28 cellular contexts compared by ENCODE assay signal in genomic region chr3:134625885-134626741, GRCh38. TPM values are rescaled to one million over a fixed set of nuclear protein-coding genes. Genes with fewer than 3 reads are reported as not detected.
"Had no signal": no experiment of that assay in that cellular context is flagged by ENCODE, and none has a peak within 500 bp of the region (broad histone marks: within the 10 kb centered on the region; RNA-seq: fewer than 3 reads in every experiment).

No MANE protein-coding gene starts in this region.

- H3K36me3 ChIP-seq: cardiac muscle cell, esophagus squamous epithelium, ovary, prostate gland had no signal

- H3K4me3 ChIP-seq: ascending aorta, cardiac muscle cell, esophagus squamous epithelium, ovary, prostate gland, sigmoid colon had no signal

- H3K4me1 Mint-ChIP-seq: activated B cell treated with CpG ODN at 0.5 μM for 24 hours, brain, nephron had no signal

- H3K27ac ChIP-seq: ascending aorta, cardiac muscle cell, epithelial cell of prostate, esophagus squamous epithelium, neutrophil, ovary, prostate gland, sigmoid colon had no signal

- H3K27me3 Mint-ChIP-seq: activated B cell treated with CpG ODN at 0.5 μM for 24 hours; stimulated activated naive CD8-positive, alpha-beta T cell treated with anti-CD3 and anti-CD28 coated beads, Interleukin-15, Interleukin-2, amounts not matched to agents 100 ng/mL and 50 ng/mL, for 24 hours; type B pancreatic cell had no signal

- H3K4me3 Mint-ChIP-seq: activated B cell treated with CpG ODN at 0.5 μM for 24 hours; activated naive CD4-positive, alpha-beta T cell treated with anti-CD3 and anti-CD28 coated beads for 36 hours; activated naive CD8-positive, alpha-beta T cell treated with anti-CD3 and anti-CD28 coated beads, Interleukin-2, amount 10 ng/mL, durations not matched to agents 7 days and 5 days; activated T-helper 1 cell treated with anti-CD3 and anti-CD28 coated beads, Interleukin-12 subunit alpha, Interleukin-12 subunit beta, Interleukin-2, Interleukin-4 antibody, amounts not matched to agents 30 ng/mL and 10 ng/mL and 1 ng/mL, durations not matched to agents 14 hours and 24 hours and 36 hours; brain; nephron; stimulated activated effector memory CD8-positive, alpha-beta T cell treated with anti-CD3 and anti-CD28 coated beads, Interleukin-12 subunit alpha, Interleukin-12 subunit beta, amount 100 ng/mL, for 72 hours; stimulated activated naive CD8-positive, alpha-beta T cell treated with anti-CD3 and anti-CD28 coated beads, Interleukin-15, Interleukin-2, amounts not matched to agents 100 ng/mL and 50 ng/mL, for 24 hours; type B pancreatic cell had no signal

- H3K27me3 ChIP-seq: ascending aorta, esophagus squamous epithelium, neutrophil, ovary, sigmoid colon had no signal

- ATAC-seq: left ventricle myocardium superior; stimulated activated effector memory CD8-positive, alpha-beta T cell treated with anti-CD3 and anti-CD28 coated beads, Interleukin-12 subunit alpha, Interleukin-12 subunit beta, amount 100 ng/mL, for 72 hours had no signal

- H3K9me3 ChIP-seq: ascending aorta, neutrophil, ovary, prostate gland had no signal

- DNase-seq: activated B cell treated with CpG ODN at 0.5 μM for 24 hours; activated CD4-positive, alpha-beta T cell treated with anti-CD3 and anti-CD28 coated beads, Interleukin-2, amount 50 U/mL, for 1 hour; activated effector memory CD4-positive, alpha-beta T cell treated with anti-CD3 and anti-CD28 coated beads, Interleukin-2, amount 50 U/mL, for 16 hours; activated naive CD4-positive, alpha-beta T cell treated with anti-CD3 and anti-CD28 coated beads for 36 hours; activated naive CD8-positive, alpha-beta T cell treated with anti-CD3 and anti-CD28 coated beads, Interleukin-2, amount 10 ng/mL, durations not matched to agents 7 days and 5 days; activated T-cell treated with anti-CD3 and anti-CD28 coated beads, Interleukin-2, amount 50 U/mL, for 1 hour; esophagus squamous epithelium; foreskin melanocyte; left ventricle myocardium superior; retina; sigmoid colon; small intestine; stimulated activated CD4-positive, alpha-beta T cell treated with anti-CD3 and anti-CD28 coated beads, Interleukin-4, amount 100 ng/mL, for 24 hours; substantia nigra; T-helper 2 cell had no signal

- H3K36me3 Mint-ChIP-seq: activated naive CD8-positive, alpha-beta T cell treated with anti-CD3 and anti-CD28 coated beads, Interleukin-2, amount 10 ng/mL, durations not matched to agents 7 days and 5 days; stimulated activated effector memory CD8-positive, alpha-beta T cell treated with anti-CD3 and anti-CD28 coated beads, Interleukin-12 subunit alpha, Interleukin-12 subunit beta, amount 100 ng/mL, for 72 hours; type B pancreatic cell had no signal

- H3K4me1 ChIP-seq: ascending aorta, esophagus squamous epithelium, prostate gland, sigmoid colon had no signal

- H3K9me3 Mint-ChIP-seq: type B pancreatic cell had no signal

- H3K27ac Mint-ChIP-seq: activated B cell treated with CpG ODN at 0.5 μM for 24 hours; activated naive CD4-positive, alpha-beta T cell treated with anti-CD3 and anti-CD28 coated beads for 36 hours; activated naive CD8-positive, alpha-beta T cell treated with anti-CD3 and anti-CD28 coated beads, Interleukin-2, amount 10 ng/mL, durations not matched to agents 7 days and 5 days; activated T-helper 1 cell treated with anti-CD3 and anti-CD28 coated beads, Interleukin-12 subunit alpha, Interleukin-12 subunit beta, Interleukin-2, Interleukin-4 antibody, amounts not matched to agents 30 ng/mL and 10 ng/mL and 1 ng/mL, durations not matched to agents 14 hours and 24 hours and 36 hours; brain; nephron; stimulated activated effector memory CD8-positive, alpha-beta T cell treated with anti-CD3 and anti-CD28 coated beads, Interleukin-12 subunit alpha, Interleukin-12 subunit beta, amount 100 ng/mL, for 72 hours; stimulated activated naive CD8-positive, alpha-beta T cell treated with anti-CD3 and anti-CD28 coated beads, Interleukin-15, Interleukin-2, amounts not matched to agents 100 ng/mL and 50 ng/mL, for 24 hours; type B pancreatic cell had no signal

RNA-seq across cellular contexts. Expression of gene KY, which starts 24.7 kb away (rescaled TPM):
- total RNA-seq: activated B cell treated with CpG ODN at 0.5 μM for 24 hours; activated naive CD4-positive, alpha-beta T cell treated with anti-CD3 and anti-CD28 coated beads for 36 hours; activated naive CD8-positive, alpha-beta T cell treated with anti-CD3 and anti-CD28 coated beads, Interleukin-2, amount 10 ng/mL, durations not matched to agents 7 days and 5 days; activated T-helper 1 cell treated with anti-CD3 and anti-CD28 coated beads, Interleukin-12 subunit alpha, Interleukin-12 subunit beta, Interleukin-2, Interleukin-4 antibody, amounts not matched to agents 30 ng/mL and 10 ng/mL and 1 ng/mL, durations not matched to agents 14 hours and 24 hours and 36 hours; lung microvascular endothelial cell had no signal
